Comparison of ENCODE assay signal across 13 cellular contexts in genomic region chr1:9326596-9326995, GRCh38. TPM values are rescaled to one million over a fixed set of nuclear protein-coding genes. Genes with fewer than 3 reads are reported as not detected.
DNase-seq lines count a peak whose midpoint lies in the region; ATAC-seq, FAIRE-seq and TF ChIP-seq lines count a peak whose summit lies in the region.
"Had no signal": no experiment of that assay in that cellular context is flagged by ENCODE, and none has a peak within 500 bp of the region (broad histone marks: within the 10 kb centered on the region; RNA-seq: fewer than 3 reads in every experiment).

No MANE protein-coding gene starts in this region.

- H3K4me1 ChIP-seq in skeletal muscle satellite cell (ENCODE audit: control insufficient read depth, insufficient read depth, low read length), result peaks cover 35% of the 10 kb centered on the region

- no peak for ATAC-seq in activated CD4-positive, CD25-positive, alpha-beta regulatory T cell treated with anti-CD3 and anti-CD28 coated beads, Interleukin-2, amount 50 U/mL, for 24 hours
- ATAC-seq: activated T-helper 17 cell treated with anti-CD3 and anti-CD28 coated beads, Interleukin-2, amount 50 U/mL, for 72 hours had no signal

- H3K36me3 ChIP-seq in skeletal muscle satellite cell (ENCODE audit: insufficient read depth, low read length), result no peaks in the 10 kb centered on the region

- TF ChIP-seq CTCF in astrocyte of the cerebellum (IDR thresholded peaks at IDR 0.05; ENCODE audit: low read depth, low read length, missing control alignments), result no peak

- peak overlapping the region; percentile 55 for H3K4me2 ChIP-seq in skeletal muscle satellite cell (ENCODE audit: low read length)

- in situ Hi-C loops in astrocyte of the cerebellum (cut with HindIII; ENCODE audit: low sequenced_read_pairs), result loop anchor here (5.0 kb wide), 1 partner anchor 59 kb away; no protein-coding TSS in a partner anchor

- peak overlapping the region; percentile 55 for H3K9ac ChIP-seq in skeletal muscle satellite cell (ENCODE audit: low read depth, low read length)

- H3K9me3 ChIP-seq in skeletal muscle satellite cell (replicated peaks; ENCODE audit: low read length), result no peaks in the 10 kb centered on the region

- no peak for FAIRE-seq in RCC 7860 (lab: Jason Lieb, UNC)

- H3K4me3 ChIP-seq in astrocyte of the cerebellum (ENCODE audit: low read depth, low read length) (no peak overlapping the region), skeletal muscle satellite cell (ENCODE audit: low read length) (no peak overlapping the region)

- peak; percentile 25 for DNase-seq in CD1c-positive myeloid dendritic cell (ENCODE audit: extremely low spot score)
- peak; percentile 38 for DNase-seq in astrocyte of the cerebellum (ENCODE audit: low read depth)
- DNase-seq in hepatic stellate cell (ENCODE audit: low spot score), result peak; percentile 34
- no peak for DNase-seq in stimulated activated CD4-positive, alpha-beta T cell treated with anti-CD3 and anti-CD28 coated beads, Interleukin-1b, Interleukin-23, amount 100 ng/mL, for 48 hours
- DNase-seq in RCC 7860 (ENCODE audit: low spot score), result no peak
- no peak for DNase-seq in activated CD4-positive, CD25-positive, alpha-beta regulatory T cell (lab: John Stamatoyannopoulos, UW)
- DNase-seq: activated CD4-positive, CD25-positive, alpha-beta regulatory T cell treated with anti-CD3 and anti-CD28 coated beads, Interleukin-2, amount 50 U/mL, for 72 hours; CD8-positive, alpha-beta memory T cell; cortex of kidney; naive B cell had no signal

- no peaks in the 10 kb centered on the region for H3K27me3 ChIP-seq in skeletal muscle satellite cell (ENCODE audit: control insufficient read depth, insufficient read depth, low read length)

RNA-seq across cellular contexts. Expression of gene SPSB1, which starts 33.9 kb away (rescaled TPM):
- 8.6 and 11.4 TPM in 2 replicates for total RNA-seq in skeletal muscle satellite cell (2012; rRNA removed)

Comparison
In these comparisons a context has a peak if more than half of its experiments do, and no peak if none do; other contexts are left out.
1. DNase-seq: peak in CD1c-positive myeloid dendritic cell (single experiment), astrocyte of the cerebellum (single experiment) and hepatic stellate cell (single experiment); none in stimulated activated CD4-positive, alpha-beta T cell treated with anti-CD3 and anti-CD28 coated beads, Interleukin-1b, Interleukin-23, amount 100 ng/mL, for 48 hours (single experiment), RCC 7860 (single experiment) and activated CD4-positive, CD25-positive, alpha-beta regulatory T cell (0 of 4).